24 cellular contexts compared by ENCODE assay signal in genomic region chr22:18085188-18085587, GRCh38. TPM values are rescaled to one million over a fixed set of nuclear protein-coding genes. Genes with fewer than 3 reads are reported as not detected.
A peak's percentile ranks its signal among the peaks of the same experiment; 100 is the strongest.
DNase-seq lines count a peak whose midpoint lies in the region; ATAC-seq and TF ChIP-seq lines count a peak whose summit lies in the region.
"Had no signal": no experiment of that assay in that cellular context is flagged by ENCODE, and none has a peak within 500 bp of the region (broad histone marks: within the 10 kb centered on the region; RNA-seq: fewer than 3 reads in every experiment).

No MANE protein-coding gene starts in this region.

- H3K9me3 Mint-ChIP-seq in neural progenitor cell (no peaks in the 10 kb centered on the region), WTC11 (peaks cover 4% of the 10 kb centered on the region; the same call in 1 of the 2 replicates)
- H3K9me3 Mint-ChIP-seq: GM23338 had no signal

- H3K27me3 ChIP-seq in osteoblast (ENCODE audit: insufficient read depth, low read length) (no peaks in the 10 kb centered on the region), neural progenitor cell (no peaks in the 10 kb centered on the region)

- no peaks in the 10 kb centered on the region for H3K4me1 Mint-ChIP-seq in neural progenitor cell
- H3K4me1 Mint-ChIP-seq in WTC11 = no peaks in the 10 kb centered on the region

- H3K4me3 ChIP-seq in foreskin fibroblast (ENCODE audit: low read depth in 1 of 2, low read length in 2 of 2) = no peak overlapping the region
- H3K4me3 ChIP-seq in osteoblast (ENCODE audit: insufficient read depth, low read length) = no peak overlapping the region
- H3K4me3 ChIP-seq in neural progenitor cell = no peak overlapping the region
- H3K4me3 ChIP-seq: GM23338 had no signal

- H3K27ac ChIP-seq in osteoblast (ENCODE audit: low read depth, low read length) (no peak overlapping the region), neural progenitor cell (no peak overlapping the region)

- H3K27ac Mint-ChIP-seq in neural progenitor cell (no peak overlapping the region), WTC11 (no peak overlapping the region)
- H3K27ac Mint-ChIP-seq: B cell, GM23338 had no signal

- no peaks in the 10 kb centered on the region for H3F3A ChIP-seq in neural progenitor cell (ENCODE audit: low read depth)

- H2AFZ ChIP-seq in osteoblast (ENCODE audit: low read length) (no peak overlapping the region), neural progenitor cell (replicated peaks) (no peak overlapping the region)
- H2AFZ ChIP-seq: GM23338 had no signal

- peak; percentile 42 for DNase-seq in GM03348 (ENCODE audit: low spot score)
- peak; percentile 28 for DNase-seq in RKO (ENCODE audit: low spot score)
- peak; percentile 43 to 65 for DNase-seq in foreskin fibroblast
- peak; percentile 86 for DNase-seq in osteoblast (ENCODE audit: insufficient read length, low spot score, missing footprints)
- DNase-seq in neural progenitor cell (ENCODE audit: low spot score) = no peak
- DNase-seq in WTC11 (ENCODE audit: low spot score) = no peak
- DNase-seq: activated CD4-positive, alpha-beta T cell treated with anti-CD3 and anti-CD28 coated beads for 48 hours; activated CD8-positive, alpha-beta memory T cell treated with anti-CD3 and anti-CD28 coated beads, Interleukin-2, amount 50 U/mL, for 48 hours; activated naive CD4-positive, alpha-beta T cell; aorta; COR-L47; effector memory CD4-positive, alpha-beta T cell; NCI-H1092; NCI-H2029 treated with DMSO at 0.1 percent for 48 hours; NCI-H510A; nucleus accumbens; stimulated activated naive CD4-positive, alpha-beta T cell; trophoblast cell had no signal

- CTCF ChIA-PET in WTC11 (lab: Charles Lee) = no interaction called here

- H3K79me2 ChIP-seq in osteoblast (ENCODE audit: insufficient read depth, low read length) (peaks cover 36% of the 10 kb centered on the region), neural progenitor cell (ENCODE audit: low read depth) (peaks cover 15% of the 10 kb centered on the region)

- H4K20me1 ChIP-seq in osteoblast (ENCODE audit: insufficient read depth, low read length) (peaks cover 4% of the 10 kb centered on the region), neural progenitor cell (ENCODE audit: low read depth) (peaks cover 3% of the 10 kb centered on the region)

- no peak overlapping the region for H3K4me3 Mint-ChIP-seq in neural progenitor cell
- no peak overlapping the region for H3K4me3 Mint-ChIP-seq in WTC11
- H3K4me3 Mint-ChIP-seq: B cell, GM23338 had no signal

- no peak overlapping the region for H3K4me2 ChIP-seq in osteoblast (ENCODE audit: insufficient read depth, low read length)
- H3K4me2 ChIP-seq in neural progenitor cell = no peak overlapping the region
- H3K4me2 ChIP-seq: GM23338 had no signal

- peaks cover 19% of the 10 kb centered on the region for H3K36me3 Mint-ChIP-seq in neural progenitor cell
- peaks cover 64% of the 10 kb centered on the region for H3K36me3 Mint-ChIP-seq in WTC11

- no peak overlapping the region for H3K9ac ChIP-seq in neural progenitor cell

- TF ChIP-seq CTCF in foreskin fibroblast (IDR thresholded peaks at IDR 0.05; ENCODE audit: low read depth, low read length) = no peak
- TF ChIP-seq CTCF in osteoblast (IDR thresholded peaks at IDR 0.05; ENCODE audit: extremely low read depth, low read depth, low read length) = no peak
- TF ChIP-seq CTCF in neural progenitor cell (IDR thresholded peaks at IDR 0.05) = no peak
- no peak for TF ChIP-seq CTCF in WTC11 (IDR thresholded peaks at IDR 0.05)

- no peaks in the 10 kb centered on the region for H3K9me3 ChIP-seq in osteoblast (ENCODE audit: low read depth, low read length)
- no peaks in the 10 kb centered on the region for H3K9me3 ChIP-seq in neural progenitor cell (ENCODE audit: low read depth)

- peaks cover 66% of the 10 kb centered on the region for H3K36me3 ChIP-seq in osteoblast (ENCODE audit: insufficient read depth, low read length)
- no peaks in the 10 kb centered on the region for H3K36me3 ChIP-seq in neural progenitor cell

- no peaks in the 10 kb centered on the region for H3K27me3 Mint-ChIP-seq in neural progenitor cell (ENCODE audit: insufficient read depth, low read depth)
- H3K27me3 Mint-ChIP-seq in WTC11 (ENCODE audit: low read depth) = no peaks in the 10 kb centered on the region
- H3K27me3 Mint-ChIP-seq: B cell had no signal

- H3K4me1 ChIP-seq in osteoblast (ENCODE audit: insufficient read depth, low read length) (no peaks in the 10 kb centered on the region), neural progenitor cell (no peaks in the 10 kb centered on the region)

- no peak for ATAC-seq in GM19035 (IDR thresholded peaks at IDR 0.05; ENCODE audit: unreplicated experiment)
- ATAC-seq in WTC11 = no peak
- ATAC-seq in HG02610 (IDR thresholded peaks at IDR 0.05; ENCODE audit: unreplicated experiment) = no peak
- ATAC-seq: GM23338, Right ventricle myocardium inferior, sciatic nerve had no signal

- POLR2A ChIA-PET in WTC11 (lab: Charles Lee) = no interaction called here

TF ChIP-seq in WTC11, 78 proteins besides CTCF, POLR2A, EP300 and RAD21 (continues in another document):
- TF ChIP-seq MYBL2 (CRISPR knock-in tag; IDR thresholded peaks at IDR 0.05) (no peak), ZNF396 (CRISPR knock-in tag; IDR thresholded peaks at IDR 0.05; ENCODE audit: borderline replicate concordance) (no peak), USF1 (CRISPR knock-in tag; IDR thresholded peaks at IDR 0.05) (no peak), JAZF1 (CRISPR knock-in tag; IDR thresholded peaks at IDR 0.05) (no peak), NR3C1 (CRISPR knock-in tag; conservative IDR thresholded peaks at IDR 0.05; ENCODE audit: low read depth) (no peak)
- TF ChIP-seq, protein P1, sequence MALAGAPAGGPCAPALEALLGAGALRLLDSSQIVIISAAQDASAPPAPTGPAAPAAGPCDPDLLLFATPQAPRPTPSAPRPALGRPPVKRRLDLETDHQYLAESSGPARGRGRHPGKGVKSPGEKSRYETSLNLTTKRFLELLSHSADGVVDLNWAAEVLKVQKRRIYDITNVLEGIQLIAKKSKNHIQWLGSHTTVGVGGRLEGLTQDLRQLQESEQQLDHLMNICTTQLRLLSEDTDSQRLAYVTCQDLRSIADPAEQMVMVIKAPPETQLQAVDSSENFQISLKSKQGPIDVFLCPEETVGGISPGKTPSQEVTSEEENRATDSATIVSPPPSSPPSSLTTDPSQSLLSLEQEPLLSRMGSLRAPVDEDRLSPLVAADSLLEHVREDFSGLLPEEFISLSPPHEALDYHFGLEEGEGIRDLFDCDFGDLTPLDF (CRISPR knock-in tag; IDR thresholded peaks at IDR 0.05) = no peak
- TF ChIP-seq, protein P2, sequence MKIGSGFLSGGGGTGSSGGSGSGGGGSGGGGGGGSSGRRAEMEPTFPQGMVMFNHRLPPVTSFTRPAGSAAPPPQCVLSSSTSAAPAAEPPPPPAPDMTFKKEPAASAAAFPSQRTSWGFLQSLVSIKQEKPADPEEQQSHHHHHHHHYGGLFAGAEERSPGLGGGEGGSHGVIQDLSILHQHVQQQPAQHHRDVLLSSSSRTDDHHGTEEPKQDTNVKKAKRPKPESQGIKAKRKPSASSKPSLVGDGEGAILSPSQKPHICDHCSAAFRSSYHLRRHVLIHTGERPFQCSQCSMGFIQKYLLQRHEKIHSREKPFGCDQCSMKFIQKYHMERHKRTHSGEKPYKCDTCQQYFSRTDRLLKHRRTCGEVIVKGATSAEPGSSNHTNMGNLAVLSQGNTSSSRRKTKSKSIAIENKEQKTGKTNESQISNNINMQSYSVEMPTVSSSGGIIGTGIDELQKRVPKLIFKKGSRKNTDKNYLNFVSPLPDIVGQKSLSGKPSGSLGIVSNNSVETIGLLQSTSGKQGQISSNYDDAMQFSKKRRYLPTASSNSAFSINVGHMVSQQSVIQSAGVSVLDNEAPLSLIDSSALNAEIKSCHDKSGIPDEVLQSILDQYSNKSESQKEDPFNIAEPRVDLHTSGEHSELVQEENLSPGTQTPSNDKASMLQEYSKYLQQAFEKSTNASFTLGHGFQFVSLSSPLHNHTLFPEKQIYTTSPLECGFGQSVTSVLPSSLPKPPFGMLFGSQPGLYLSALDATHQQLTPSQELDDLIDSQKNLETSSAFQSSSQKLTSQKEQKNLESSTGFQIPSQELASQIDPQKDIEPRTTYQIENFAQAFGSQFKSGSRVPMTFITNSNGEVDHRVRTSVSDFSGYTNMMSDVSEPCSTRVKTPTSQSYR (CRISPR knock-in tag; IDR thresholded peaks at IDR 0.05) = no peak
- TF ChIP-seq, protein P3, sequence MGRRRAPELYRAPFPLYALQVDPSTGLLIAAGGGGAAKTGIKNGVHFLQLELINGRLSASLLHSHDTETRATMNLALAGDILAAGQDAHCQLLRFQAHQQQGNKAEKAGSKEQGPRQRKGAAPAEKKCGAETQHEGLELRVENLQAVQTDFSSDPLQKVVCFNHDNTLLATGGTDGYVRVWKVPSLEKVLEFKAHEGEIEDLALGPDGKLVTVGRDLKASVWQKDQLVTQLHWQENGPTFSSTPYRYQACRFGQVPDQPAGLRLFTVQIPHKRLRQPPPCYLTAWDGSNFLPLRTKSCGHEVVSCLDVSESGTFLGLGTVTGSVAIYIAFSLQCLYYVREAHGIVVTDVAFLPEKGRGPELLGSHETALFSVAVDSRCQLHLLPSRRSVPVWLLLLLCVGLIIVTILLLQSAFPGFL (CRISPR knock-in tag; IDR thresholded peaks at IDR 0.05; ENCODE audit: borderline replicate concordance) = no peak

RNA-seq across cellular contexts. Expression of gene PEX26, which starts 7.4 kb away (rescaled TPM):
- total RNA-seq in osteoblast (25.3 and 26.8 TPM in 2 replicates), neural progenitor cell (ENCODE audit: low replicate concordance) (22.9 and 36.6 TPM in 2 replicates), WTC11 (2021) (43.0 to 52.3 TPM (median 44.8 TPM) in 3 replicates)

RNA-seq across cellular contexts. Expression of gene TUBA8, which starts 25.4 kb away (rescaled TPM):
- total RNA-seq in osteoblast = 0.29 and 0.36 TPM in 2 replicates
- 0.09 and 0.39 TPM in 2 replicates for total RNA-seq in neural progenitor cell (ENCODE audit: low replicate concordance)
- 0.50 to 1.3 TPM (median 0.72 TPM) in 3 replicates for total RNA-seq in WTC11 (2021)

Comparison
In these comparisons a context has a peak if more than half of its experiments do, and no peak if none do; other contexts are left out.
1. DNase-seq: peak in GM03348 (single experiment), RKO (single experiment), foreskin fibroblast (2 of 2) and osteoblast (single experiment); none in neural progenitor cell (single experiment) and WTC11 (single experiment).